Comparison of ENCODE assay signal across 22 cellular contexts in genomic region chr7:85776691-85777363, GRCh38.
"Had no signal": no experiment of that assay in that cellular context is flagged by ENCODE, and none has a peak within 500 bp of the region (broad histone marks: within the 10 kb centered on the region; RNA-seq: fewer than 3 reads in every experiment).

No MANE protein-coding gene starts in this region.

- ATAC-seq: activated CD4-positive, alpha-beta T cell treated with anti-CD3 and anti-CD28 coated beads for 36 hours; activated CD8-positive, alpha-beta T cell treated with anti-CD3 and anti-CD28 coated beads, Interleukin-2, amount 10 ng/mL, durations not matched to agents 7 days and 5 days; effector memory CD8-positive, alpha-beta T cell; foreskin keratinocyte; left colon; right lobe of liver; stimulated activated memory B cell treated with anti-CD40 and anti-IgM and Interleukin-4, amounts not matched to agents 10 μg/mL and 1 μg/mL and 100 μg/mL, for 72 hours had no signal

- H3K4me3 ChIP-seq: lung, right lobe of liver, spleen had no signal

- H3K4me1 Mint-ChIP-seq: activated CD4-positive, alpha-beta T cell treated with anti-CD3 and anti-CD28 coated beads for 36 hours; naive B cell; stimulated activated memory B cell treated with anti-CD40 and anti-IgM and Interleukin-4, amounts not matched to agents 10 μg/mL and 1 μg/mL and 100 μg/mL, for 72 hours had no signal

- H3K4me3 Mint-ChIP-seq: activated CD4-positive, alpha-beta T cell treated with anti-CD3 and anti-CD28 coated beads for 36 hours; activated CD8-positive, alpha-beta T cell treated with anti-CD3 and anti-CD28 coated beads, Interleukin-2, amount 10 ng/mL, durations not matched to agents 7 days and 5 days; activated T-helper 1 cell treated with anti-CD3 and anti-CD28 coated beads, Interleukin-12 subunit alpha, Interleukin-12 subunit beta, Interleukin-2, Interleukin-4 antibody, amounts not matched to agents 30 ng/mL and 10 ng/mL and 1 ng/mL, durations not matched to agents 14 hours and 24 hours and 36 hours; dendritic cell treated with granulocyte-macrophage colony-stimulating factor and Interleukin-4, amounts not matched to agents 40 ng/mL and 50 ng/mL, for 4 days; effector memory CD8-positive, alpha-beta T cell; naive B cell; stimulated activated memory B cell treated with anti-CD40 and anti-IgM and Interleukin-4, amounts not matched to agents 10 μg/mL and 1 μg/mL and 100 μg/mL, for 72 hours had no signal

- DNase-seq: activated CD4-positive, alpha-beta T cell treated with anti-CD3 and anti-CD28 coated beads for 36 hours; activated CD8-positive, alpha-beta T cell treated with anti-CD3 and anti-CD28 coated beads, Interleukin-2, amount 10 ng/mL, durations not matched to agents 7 days and 5 days; activated naive CD4-positive, alpha-beta T cell treated with anti-CD3 and anti-CD28 coated beads, Interleukin-2, amount 50 U/mL, for 16 hours; brain microvascular endothelial cell; cerebellar nuclear complex; effector memory CD8-positive, alpha-beta T cell; foreskin keratinocyte; left colon; midbrain; naive B cell; right lobe of liver; spleen; stimulated activated CD4-positive, alpha-beta T cell treated with anti-CD3 and anti-CD28 coated beads, Interleukin-1b, Interleukin-23, amount 100 ng/mL, for 48 hours; T1000; trophoblast cell had no signal

- H3K27ac ChIP-seq: brain microvascular endothelial cell, epithelial cell of prostate, foreskin keratinocyte, neutrophil, right lobe of liver, spleen, VCaP had no signal

- H3K27me3 Mint-ChIP-seq: activated CD4-positive, alpha-beta T cell treated with anti-CD3 and anti-CD28 coated beads for 36 hours; dendritic cell treated with granulocyte-macrophage colony-stimulating factor and Interleukin-4, amounts not matched to agents 40 ng/mL and 50 ng/mL, for 4 days; effector memory CD8-positive, alpha-beta T cell; naive B cell; stimulated activated memory B cell treated with anti-CD40 and anti-IgM and Interleukin-4, amounts not matched to agents 10 μg/mL and 1 μg/mL and 100 μg/mL, for 72 hours had no signal

- H3K9me3 Mint-ChIP-seq: activated T-helper 1 cell treated with anti-CD3 and anti-CD28 coated beads, Interleukin-12 subunit alpha, Interleukin-12 subunit beta, Interleukin-2, Interleukin-4 antibody, amounts not matched to agents 30 ng/mL and 10 ng/mL and 1 ng/mL, durations not matched to agents 14 hours and 24 hours and 36 hours; dendritic cell treated with granulocyte-macrophage colony-stimulating factor and Interleukin-4, amounts not matched to agents 40 ng/mL and 50 ng/mL, for 4 days; naive B cell; stimulated activated memory B cell treated with anti-CD40 and anti-IgM and Interleukin-4, amounts not matched to agents 10 μg/mL and 1 μg/mL and 100 μg/mL, for 72 hours had no signal

- H3K4me1 ChIP-seq: foreskin keratinocyte, right lobe of liver, spleen had no signal

- H3K27ac Mint-ChIP-seq: activated CD4-positive, alpha-beta T cell treated with anti-CD3 and anti-CD28 coated beads for 36 hours; activated CD8-positive, alpha-beta T cell treated with anti-CD3 and anti-CD28 coated beads, Interleukin-2, amount 10 ng/mL, durations not matched to agents 7 days and 5 days; activated T-helper 1 cell treated with anti-CD3 and anti-CD28 coated beads, Interleukin-12 subunit alpha, Interleukin-12 subunit beta, Interleukin-2, Interleukin-4 antibody, amounts not matched to agents 30 ng/mL and 10 ng/mL and 1 ng/mL, durations not matched to agents 14 hours and 24 hours and 36 hours; dendritic cell treated with granulocyte-macrophage colony-stimulating factor and Interleukin-4, amounts not matched to agents 40 ng/mL and 50 ng/mL, for 4 days; effector memory CD8-positive, alpha-beta T cell; naive B cell; stimulated activated memory B cell treated with anti-CD40 and anti-IgM and Interleukin-4, amounts not matched to agents 10 μg/mL and 1 μg/mL and 100 μg/mL, for 72 hours had no signal

- H3K36me3 Mint-ChIP-seq: naive B cell; stimulated activated memory B cell treated with anti-CD40 and anti-IgM and Interleukin-4, amounts not matched to agents 10 μg/mL and 1 μg/mL and 100 μg/mL, for 72 hours had no signal

- H3K27me3 ChIP-seq: brain microvascular endothelial cell, foreskin keratinocyte, neutrophil, right lobe of liver, spleen had no signal

- H3K9me3 ChIP-seq: neutrophil, right lobe of liver, spleen had no signal

- H3K36me3 ChIP-seq: brain microvascular endothelial cell, neutrophil, right lobe of liver, spleen had no signal
